1 cellular context compared by ENCODE assay signal in the genomic region with DNA sequence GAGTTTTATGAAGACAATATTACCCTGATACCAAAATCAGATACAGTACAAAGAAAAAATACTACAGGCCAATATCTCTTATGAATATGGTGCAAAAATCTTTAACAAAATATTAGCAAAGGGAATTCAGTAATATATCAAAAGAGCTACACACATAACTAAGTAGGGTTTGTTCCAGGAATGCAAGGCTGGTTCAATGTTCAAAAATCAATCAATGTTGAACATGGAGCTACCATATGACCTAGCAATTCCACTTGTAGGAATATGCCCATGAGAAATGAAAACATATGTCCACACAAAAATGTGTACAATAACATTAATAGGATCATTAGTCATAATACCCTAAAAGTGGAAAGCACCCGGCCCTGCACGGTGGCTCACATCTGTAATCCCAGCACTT.
TF ChIP-seq lines count a peak whose summit lies in the region.

No MANE protein-coding gene starts in this region.

TF ChIP-seq in K562, 482 proteins besides CTCF, POLR2A, EP300 and RAD21 (continued from another document):
- TF ChIP-seq, protein P1, sequence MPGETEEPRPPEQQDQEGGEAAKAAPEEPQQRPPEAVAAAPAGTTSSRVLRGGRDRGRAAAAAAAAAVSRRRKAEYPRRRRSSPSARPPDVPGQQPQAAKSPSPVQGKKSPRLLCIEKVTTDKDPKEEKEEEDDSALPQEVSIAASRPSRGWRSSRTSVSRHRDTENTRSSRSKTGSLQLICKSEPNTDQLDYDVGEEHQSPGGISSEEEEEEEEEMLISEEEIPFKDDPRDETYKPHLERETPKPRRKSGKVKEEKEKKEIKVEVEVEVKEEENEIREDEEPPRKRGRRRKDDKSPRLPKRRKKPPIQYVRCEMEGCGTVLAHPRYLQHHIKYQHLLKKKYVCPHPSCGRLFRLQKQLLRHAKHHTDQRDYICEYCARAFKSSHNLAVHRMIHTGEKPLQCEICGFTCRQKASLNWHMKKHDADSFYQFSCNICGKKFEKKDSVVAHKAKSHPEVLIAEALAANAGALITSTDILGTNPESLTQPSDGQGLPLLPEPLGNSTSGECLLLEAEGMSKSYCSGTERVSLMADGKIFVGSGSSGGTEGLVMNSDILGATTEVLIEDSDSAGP (CRISPR knock-in tag; IDR thresholded peaks at IDR 0.05), result no peak
- no peak for TF ChIP-seq ZNF311 (CRISPR knock-in tag; IDR thresholded peaks at IDR 0.05)
- peak; percentile 91 for TF ChIP-seq ZNF324 (CRISPR knock-in tag; IDR thresholded peaks at IDR 0.05)
